10 cellular contexts compared by ENCODE assay signal in the genomic region with DNA sequence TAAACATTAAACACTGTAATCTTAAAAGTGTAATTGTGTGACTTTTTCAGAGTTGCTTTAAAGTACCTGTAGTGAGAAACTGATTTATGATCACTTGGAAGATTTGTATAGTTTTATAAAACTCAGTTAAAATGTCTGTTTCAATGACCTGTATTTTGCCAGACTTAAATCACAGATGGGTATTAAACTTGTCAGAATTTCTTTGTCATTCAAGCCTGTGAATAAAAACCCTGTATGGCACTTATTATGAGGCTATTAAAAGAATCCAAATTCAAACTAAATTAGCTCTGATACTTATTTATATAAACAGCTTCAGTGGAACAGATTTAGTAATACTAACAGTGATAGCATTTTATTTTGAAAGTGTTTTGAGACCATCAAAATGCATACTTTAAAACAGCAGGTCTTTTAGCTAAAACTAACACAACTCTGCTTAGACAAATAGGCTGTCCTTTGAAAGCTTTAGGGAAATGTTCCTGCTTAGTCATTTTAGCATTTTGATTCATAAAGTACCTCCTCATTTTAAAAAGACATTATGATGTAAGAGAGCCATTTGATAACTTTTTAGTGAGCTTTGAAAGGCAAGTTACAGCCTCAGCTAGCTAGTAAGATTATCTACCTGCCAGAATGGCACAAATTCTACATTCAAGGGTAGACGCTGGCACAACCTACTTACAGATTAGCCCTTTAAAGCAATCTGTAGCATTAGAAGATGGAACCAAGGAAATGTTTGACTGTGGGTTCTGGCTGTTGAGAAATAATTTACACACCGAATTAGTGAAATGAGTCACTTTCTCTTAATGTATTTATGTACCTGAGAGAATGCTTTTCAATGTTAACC. TPM values are rescaled to one million over a fixed set of nuclear protein-coding genes. Genes with fewer than 3 reads are reported as not detected.
DNase-seq lines count a peak whose midpoint lies in the region; ATAC-seq and TF ChIP-seq lines count a peak whose summit lies in the region.
"Had no signal": no experiment of that assay in that cellular context is flagged by ENCODE, and none has a peak within 500 bp of the region (broad histone marks: within the 10 kb centered on the region; RNA-seq: fewer than 3 reads in every experiment).

No MANE protein-coding gene starts in this region.

- H3K23ac ChIP-seq in mesenchymal stem cell (ENCODE audit: low read length in 2 of 2), result no peak overlapping the region

- H2BK120ac ChIP-seq in mesenchymal stem cell (ENCODE audit: low read depth, low read length), result no peak overlapping the region

- H4K8ac ChIP-seq in mesenchymal stem cell (ENCODE audit: low read length), result no peak overlapping the region

- H4K91ac ChIP-seq in mesenchymal stem cell (ENCODE audit: low read length), result no peak overlapping the region

- TF ChIP-seq CTCF in GM12865 (IDR thresholded peaks at IDR 0.05; ENCODE audit: insufficient read depth, low read depth, low read length, missing control alignments), result no peak
- no peak for TF ChIP-seq CTCF in HFFc6 (IDR thresholded peaks at IDR 0.05)
- no peak for TF ChIP-seq CTCF in lower leg skin (IDR thresholded peaks at IDR 0.05)

- H3K36me3 ChIP-seq in mesenchymal stem cell (ENCODE audit: control insufficient read depth in 1 of 2, insufficient read depth in 2 of 2, low read depth in 1 of 2, low read length in 2 of 2), result peaks cover 24 to 69% of the 10 kb centered on the region in 2 experiments

- DNase-seq in GM12865 (ENCODE audit: low read depth), result peak; percentile 15
- DNase-seq in HFFc6, result no peak
- no peak for DNase-seq in T-cell
- DNase-seq in mesenchymal stem cell, result no peak
- no peak for DNase-seq in stimulated activated CD4-positive, alpha-beta T cell treated with anti-CD3 and anti-CD28 coated beads, Interleukin-4, amount 100 ng/mL, for 4 hours
- no peak for DNase-seq in lower leg skin (ENCODE audit: low spot score in 2 of 2)
- DNase-seq in ecto neural progenitor cell (ENCODE audit: low spot score), result no peak
- DNase-seq: spleen had no signal

- H3K9me3 ChIP-seq in mesenchymal stem cell (ENCODE audit: control insufficient read depth, low read length), result no peaks in the 10 kb centered on the region
- H3K9me3 ChIP-seq: spleen had no signal

- POLR2A ChIA-PET in T-cell (lab: Charles Lee), result interaction anchor here in 1 of 2 donors (0.7 kb wide), 1 partner anchor 25 kb away, joined by 3 read pairs; no protein-coding TSS in a partner anchor

- H3K27ac ChIP-seq in mesenchymal stem cell (ENCODE audit: low read length, poor library complexity, severe bottlenecking), result no peak overlapping the region

- H3K4me3 ChIP-seq in GM12865 (ENCODE audit: low read depth, low read length) (no peak overlapping the region), mesenchymal stem cell (ENCODE audit: insufficient read depth in 1 of 2, low read depth in 1 of 2, low read length in 2 of 2) (no peak overlapping the region), lower leg skin (ENCODE audit: low read depth, poor library complexity, severe bottlenecking) (no peak overlapping the region)
- H3K4me3 ChIP-seq: spleen had no signal

- no CpG with 5 or more reads among the region's 2 CpGs for whole genome bisulfite sequencing in mesenchymal stem cell
- 67 to 69% methylated on average over 2 of the region's 2 CpGs for WGBS in lower leg skin, 2 donors

- H2BK5ac ChIP-seq in mesenchymal stem cell (ENCODE audit: low read depth, low read length, poor library complexity, severe bottlenecking), result no peak overlapping the region

- H3K9ac ChIP-seq in mesenchymal stem cell (ENCODE audit: low read length), result peak overlapping the region; percentile 31

- peaks cover 11% of the 10 kb centered on the region for H3K4me1 ChIP-seq in mesenchymal stem cell (ENCODE audit: control insufficient read depth, insufficient read depth, low read depth, low read length)

- peaks cover 2% of the 10 kb centered on the region; the same call in 1 of the 2 replicates for H3K27me3 Mint-ChIP-seq in HFFc6 (ENCODE audit: insufficient read depth)
- H3K27me3 Mint-ChIP-seq in T-cell, result no peaks in the 10 kb centered on the region

- H3K36me3 Mint-ChIP-seq in HFFc6 (ENCODE audit: low read depth) (peaks cover 41% of the 10 kb centered on the region), T-cell (peaks cover 54% of the 10 kb centered on the region)

- peak overlapping the region; percentile 40; the same call in 1 of the 2 replicates for H3K27ac Mint-ChIP-seq in HFFc6
- H3K27ac Mint-ChIP-seq in T-cell, result peak overlapping the region; percentile 55 to 67

- no peak overlapping the region for H2BK12ac ChIP-seq in mesenchymal stem cell (ENCODE audit: low read length in 2 of 2)

- peaks cover 4% of the 10 kb centered on the region for H3K79me1 ChIP-seq in mesenchymal stem cell (replicated peaks; ENCODE audit: low read length, poor library complexity, severe bottlenecking)

- H2AK5ac ChIP-seq in mesenchymal stem cell (ENCODE audit: low read length, severe bottlenecking), result no peak overlapping the region

- H3K4me3 Mint-ChIP-seq in HFFc6, result no peak overlapping the region
- H3K4me3 Mint-ChIP-seq in T-cell, result no peak overlapping the region

- no peak overlapping the region for H3K18ac ChIP-seq in mesenchymal stem cell (ENCODE audit: low read depth in 1 of 2, low read length in 2 of 2)

- TF ChIP-seq POLR2A in lower leg skin (IDR thresholded peaks at IDR 0.05), result no peak

- no peaks in the 10 kb centered on the region for H3K27me3 ChIP-seq in mesenchymal stem cell (ENCODE audit: control insufficient read depth in 1 of 2, insufficient read depth in 1 of 2, low read length in 2 of 2)
- H3K27me3 ChIP-seq: spleen had no signal

- ATAC-seq in T-cell (replicated peaks in 1 of 4), result no peak
- ATAC-seq in HG03457 (IDR thresholded peaks at IDR 0.05; ENCODE audit: unreplicated experiment), result no peak
- ATAC-seq: Panc1 had no signal

- no peak overlapping the region for H3K14ac ChIP-seq in mesenchymal stem cell (ENCODE audit: low read length in 2 of 2)

- H3K4ac ChIP-seq in mesenchymal stem cell (ENCODE audit: low read depth in 1 of 2, low read length in 2 of 2), result no peak overlapping the region

- no peaks in the 10 kb centered on the region for H3K9me3 Mint-ChIP-seq in HFFc6
- H3K9me3 Mint-ChIP-seq in T-cell, result no peaks in the 10 kb centered on the region

- H2AFZ ChIP-seq in mesenchymal stem cell (ENCODE audit: low read depth, low read length), result no peak overlapping the region

- H3K4me1 Mint-ChIP-seq in HFFc6 (ENCODE audit: low read depth) (peaks cover 39% of the 10 kb centered on the region), T-cell (peaks cover 38 to 52% (median 45%) of the 10 kb centered on the region in 3 donors)

- intact Hi-C loops in lower leg skin (cut with DNase I; ENCODE audit: low total_unique reads), result no loop called here

- no peak overlapping the region for H2BK15ac ChIP-seq in mesenchymal stem cell (ENCODE audit: low read depth, poor library complexity, severe bottlenecking)

- CTCF ChIA-PET in T-cell (lab: Charles Lee), result no interaction called here

- no peak overlapping the region for H3K4me2 ChIP-seq in mesenchymal stem cell (ENCODE audit: low read length, poor library complexity, severe bottlenecking)

RNA-seq across cellular contexts. Expression of a gene that starts 9.4 kb away (rescaled TPM):
- total RNA-seq in HFFc6 (2021; fragmentation: NEBNext Ultra II Directional; extraction: Animal tissue kit (Norgen Biotek cat#: 25700)), result 100 to 1,000 TPM; 236 to 290 (median 281) TPM
- total RNA-seq in T-cell, result 100 to 1,000 TPM; 143 to 167 (median 152) TPM
- 241 TPM for polyA plus RNA-seq in mesenchymal stem cell (2013, experiment 1 of 2)
- polyA plus RNA-seq in mesenchymal stem cell (2013, experiment 2 of 2), result 262 TPM
- total RNA-seq in lower leg skin, result 100 to 1,000 TPM; 118 to 141 (median 130) TPM
